In genomic region chr12:113396828-113397496, GRCh38 we compare ENCODE assay signal across 30 cellular contexts. TPM values are rescaled to one million over a fixed set of nuclear protein-coding genes. Genes with fewer than 3 reads are reported as not detected.
DNase-seq lines count a peak whose midpoint lies in the region; ATAC-seq, FAIRE-seq and TF ChIP-seq lines count a peak whose summit lies in the region.
"Had no signal": no experiment of that assay in that cellular context is flagged by ENCODE, and none has a peak within 500 bp of the region (broad histone marks: within the 10 kb centered on the region; RNA-seq: fewer than 3 reads in every experiment).

No MANE protein-coding gene starts in this region.

- POLR2A ChIA-PET in H1 (lab: Charles Lee; ENCODE audit: partially characterized antibody), result interaction anchor here (1.0 kb wide), 1 partner anchor 12 kb away, joined by 3 read pairs; no protein-coding TSS in a partner anchor
- POLR2A ChIA-PET in CD4-positive, alpha-beta memory T cell (lab: Charles Lee; ENCODE audit: partially characterized antibody), result no interaction called here

- no peak for TF ChIP-seq RAD21 in H1 (IDR thresholded peaks at IDR 0.05 in 1 of 2, conservative IDR thresholded peaks at IDR 0.05 in 1 of 2; ENCODE audit: low read depth in 2 of 2, low read length in 2 of 2)

- peaks cover 2% of the 10 kb centered on the region in 2 donors for H3K27me3 Mint-ChIP-seq in CD4-positive, alpha-beta memory T cell
- H3K27me3 Mint-ChIP-seq: activated naive CD8-positive, alpha-beta T cell treated with anti-CD3 and anti-CD28 coated beads for 36 hours; stimulated activated naive CD8-positive, alpha-beta T cell treated with anti-CD3 and anti-CD28 coated beads, Interleukin-15, Interleukin-2, amounts not matched to agents 100 ng/mL and 50 ng/mL, for 24 hours had no signal

- no peak overlapping the region for H2BK5ac ChIP-seq in H1 (ENCODE audit: low read depth, low read length)

- H3K14ac ChIP-seq in H1 (ENCODE audit: insufficient read length), result no peak overlapping the region

- peaks cover 0 to 2% (median 0%) of the 10 kb centered on the region in 8 donors for H3K9me3 Mint-ChIP-seq in CD4-positive, alpha-beta memory T cell
- H3K9me3 Mint-ChIP-seq: activated naive CD8-positive, alpha-beta T cell treated with anti-CD3 and anti-CD28 coated beads for 36 hours; stimulated activated naive CD8-positive, alpha-beta T cell treated with anti-CD3 and anti-CD28 coated beads, Interleukin-15, Interleukin-2, amounts not matched to agents 100 ng/mL and 50 ng/mL, for 24 hours had no signal

- no peak overlapping the region for H4K8ac ChIP-seq in H1 (ENCODE audit: extremely low read depth, insufficient read depth, low read length)

- no peaks in the 10 kb centered on the region for H3K79me1 ChIP-seq in H1 (ENCODE audit: low read depth, low read length)

- no peak overlapping the region for H3K4ac ChIP-seq in H1 (replicated peaks; ENCODE audit: insufficient read length, low read depth, low read length)

- no peaks in the 10 kb centered on the region for H3K79me2 ChIP-seq in H1 (ENCODE audit: control insufficient read depth in 1 of 2, insufficient read depth in 2 of 2, low read length in 2 of 2)

- no peaks in the 10 kb centered on the region for H3K36me3 Mint-ChIP-seq in CD4-positive, alpha-beta memory T cell
- H3K36me3 Mint-ChIP-seq: activated naive CD8-positive, alpha-beta T cell treated with anti-CD3 and anti-CD28 coated beads for 36 hours had no signal

- no peak overlapping the region for H2BK12ac ChIP-seq in H1 (ENCODE audit: low read depth, low read length)

- H3K23ac ChIP-seq in H1 (ENCODE audit: insufficient read length), result no peak overlapping the region

- H2BK15ac ChIP-seq in H1 (ENCODE audit: low read length), result peak overlapping the region; percentile 81; the same call in 1 of the 2 replicates

- no peak overlapping the region for H2AK5ac ChIP-seq in H1 (ENCODE audit: low read depth, low read length)

- H3K4me1 ChIP-seq in H1 (replicated peaks in 1 of 4; ENCODE audit: control insufficient read depth in 3 of 4, insufficient read depth in 4 of 4, low read length in 3 of 4), result peaks cover 0 to 3% (median 1%) of the 10 kb centered on the region in 4 experiments; a peak in 1 of 7 replicates
- H3K4me1 ChIP-seq in CD4-positive, alpha-beta memory T cell (ENCODE audit: insufficient read depth, low read length), result no peaks in the 10 kb centered on the region
- H3K4me1 ChIP-seq: lower lobe of right lung, tibial artery had no signal

- ATAC-seq in GM18517 (IDR thresholded peaks at IDR 0.05; ENCODE audit: unreplicated experiment), result no peak
- ATAC-seq: lower lobe of right lung had no signal

- no peak overlapping the region for H2BK20ac ChIP-seq in H1 (ENCODE audit: low read length)

- no peak for FAIRE-seq in H1 (lab: Jason Lieb, UNC)
- FAIRE-seq: GM19239, HTR-8/SVneo, kidney had no signal

- DNase-seq in NCI-H1417 (lab: John Stamatoyannopoulos, UW) (peak in 2 of 3 experiments; percentile 30 to 47), NCI-H1417 treated with DMSO at 0.1 percent for 48 hours (lab: John Stamatoyannopoulos, UW) (no peak), H1 (ENCODE audit: low read depth in 1 of 2, low spot score in 2 of 2) (no peak), midbrain (lab: John Stamatoyannopoulos, UW) (peak; percentile 34), NCI-H2196 (lab: John Stamatoyannopoulos, UW; ENCODE audit: unreplicated experiment) (no peak)
- no peak for DNase-seq in CD4-positive, alpha-beta memory T cell
- DNase-seq: activated naive CD8-positive, alpha-beta T cell treated with anti-CD3 and anti-CD28 coated beads for 36 hours; activated T-cell treated with anti-CD3 and anti-CD28 coated beads for 4 hours; central memory CD4-positive, alpha-beta T cell; DMS53; HCEC 1CT; KBM-7; kidney; lower lobe of right lung; NCI-H1105 treated with DMSO at 0.1 percent for 48 hours; NCI-H2081; NCI-H446; tibial artery had no signal

- no peak overlapping the region for H4K5ac ChIP-seq in H1 (ENCODE audit: insufficient read length, low read depth, low read length)

- H3K9ac ChIP-seq in H1 (replicated peaks in 1 of 4; ENCODE audit: extremely low read depth in 1 of 4, low read depth in 3 of 4, low read length in 3 of 4), result no peak overlapping the region

- H3K27ac Mint-ChIP-seq in CD4-positive, alpha-beta memory T cell, result no peak overlapping the region
- H3K27ac Mint-ChIP-seq: activated naive CD8-positive, alpha-beta T cell treated with anti-CD3 and anti-CD28 coated beads for 36 hours; stimulated activated naive CD8-positive, alpha-beta T cell treated with anti-CD3 and anti-CD28 coated beads, Interleukin-15, Interleukin-2, amounts not matched to agents 100 ng/mL and 50 ng/mL, for 24 hours had no signal

- no peak overlapping the region for H3K18ac ChIP-seq in H1 (ENCODE audit: extremely low read depth, low read length)

- intact Hi-C loops in CD4-positive, alpha-beta memory T cell (cut with micrococcal nuclease), result no loop called here

- H4K20me1 ChIP-seq in H1 (replicated peaks in 1 of 2; ENCODE audit: control insufficient read depth in 1 of 2, insufficient read depth in 2 of 2, low read length in 2 of 2), result peaks cover 0 to 1% of the 10 kb centered on the region in 2 experiments

- H3K9me3 ChIP-seq in H1 (ENCODE audit: insufficient read depth in 2 of 2, low read depth in 1 of 2, low read length in 1 of 2), result no peaks in the 10 kb centered on the region
- H3K9me3 ChIP-seq in CD4-positive, alpha-beta memory T cell (ENCODE audit: control insufficient read depth in 1 of 2, low read length in 2 of 2), result no peaks in the 10 kb centered on the region
- H3K9me3 ChIP-seq: lower lobe of right lung, tibial artery had no signal

- no peaks in the 10 kb centered on the region for H3K27me3 ChIP-seq in H1 (replicated peaks in 1 of 4; ENCODE audit: control insufficient read depth in 3 of 4, extremely low read depth in 1 of 4, insufficient read depth in 3 of 4, low read length in 3 of 4)
- H3K27me3 ChIP-seq in CD4-positive, alpha-beta memory T cell (ENCODE audit: insufficient read depth, low read length), result no peaks in the 10 kb centered on the region

- no peak overlapping the region for H2BK120ac ChIP-seq in H1 (replicated peaks; ENCODE audit: low read depth, low read length)

- H3K4me2 ChIP-seq in H1 (ENCODE audit: insufficient read depth in 1 of 2, low read depth in 2 of 2, low read length in 2 of 2), result no peak overlapping the region

- H3K4me1 Mint-ChIP-seq in CD4-positive, alpha-beta memory T cell, result no peaks in the 10 kb centered on the region
- H3K4me1 Mint-ChIP-seq: activated naive CD8-positive, alpha-beta T cell treated with anti-CD3 and anti-CD28 coated beads for 36 hours had no signal

- no peaks in the 10 kb centered on the region for H3K36me3 ChIP-seq in H1 (ENCODE audit: control insufficient read depth in 2 of 4, insufficient read depth in 4 of 4, low read length in 3 of 4)
- H3K36me3 ChIP-seq in CD4-positive, alpha-beta memory T cell (ENCODE audit: insufficient read depth, low read length), result no peaks in the 10 kb centered on the region
- H3K36me3 ChIP-seq: lower lobe of right lung had no signal

- no peak overlapping the region for H2AFZ ChIP-seq in H1 (ENCODE audit: low read length)

- 0 out of 2 replicates have a peak, but pooled peaks cover 1% of the 10 kb centered on the region for H3K23me2 ChIP-seq in H1 (ENCODE audit: low read depth, low read length)

- no peak for TF ChIP-seq CTCF in H1 (IDR thresholded peaks at IDR 0.05; ENCODE audit: control extremely low read depth in 1 of 3, insufficient read depth in 1 of 3, low read depth in 1 of 3, low read length in 3 of 3)

- H3K56ac ChIP-seq in H1 (replicated peaks; ENCODE audit: insufficient read length, low read depth, low read length), result no peak overlapping the region

- TF ChIP-seq POLR2A in H1 (IDR thresholded peaks at IDR 0.05; ENCODE audit: control extremely low read depth in 1 of 2, low read depth in 2 of 2, low read length in 2 of 2), result no peak

- H3K27ac ChIP-seq in H1 (ENCODE audit: low read depth, low read length) (no peak overlapping the region; the same call in 1 of the 2 replicates), temporal lobe (ENCODE audit: low read depth, low read length) (peak overlapping the region; percentile 10)
- no peak overlapping the region for H3K27ac ChIP-seq in CD4-positive, alpha-beta memory T cell (ENCODE audit: low read depth, low read length)
- H3K27ac ChIP-seq: 22Rv1, lower lobe of right lung, RWPE1, tibial artery had no signal

- no peak overlapping the region for H3K4me3 Mint-ChIP-seq in CD4-positive, alpha-beta memory T cell
- H3K4me3 Mint-ChIP-seq: activated naive CD8-positive, alpha-beta T cell treated with anti-CD3 and anti-CD28 coated beads for 36 hours; stimulated activated naive CD8-positive, alpha-beta T cell treated with anti-CD3 and anti-CD28 coated beads, Interleukin-15, Interleukin-2, amounts not matched to agents 100 ng/mL and 50 ng/mL, for 24 hours had no signal

- no peak overlapping the region for H3K4me3 ChIP-seq in H1 (ENCODE audit: extremely low read depth in 1 of 4, insufficient read depth in 2 of 4, low read depth in 3 of 4, low read length in 4 of 4)
- H3K4me3 ChIP-seq in CD4-positive, alpha-beta memory T cell (ENCODE audit: low read length in 2 of 2), result no peak overlapping the region
- H3K4me3 ChIP-seq: lower lobe of right lung, tibial artery had no signal

- TF ChIP-seq EP300 in H1 (IDR thresholded peaks at IDR 0.05; ENCODE audit: borderline replicate concordance in 1 of 2, low read depth in 2 of 2, low read length in 2 of 2), result no peak

- no peak overlapping the region for H4K91ac ChIP-seq in H1 (replicated peaks; ENCODE audit: insufficient read length, low read length)

- 82% methylated on average over 9 of the region's 16 CpGs; no CpG with 5 or more reads in 1 of the 2 experiments for WGBS in H1 (ENCODE audit: extremely low coverage in 1 of 2, insufficient coverage in 1 of 2, insufficient read length in 1 of 2, insufficient replicate concordance in 2 of 2, low coverage in 1 of 2, low lambda C conversion rate in 2 of 2, missing lambda C conversion rate in 1 of 2), 2 experiments

- CTCF ChIA-PET in H1 (lab: Charles Lee; ENCODE audit: partially characterized antibody), result interaction anchor here (1.7 kb wide), 1 partner anchor 82 kb away, joined by 3 read pairs; no protein-coding TSS in a partner anchor
- CTCF ChIA-PET in CD4-positive, alpha-beta memory T cell (lab: Charles Lee; ENCODE audit: partially characterized antibody), result interaction anchor here (0.5 kb wide), 1 partner anchor 200 kb away, joined by 3 read pairs; no protein-coding TSS in a partner anchor

RNA-seq across cellular contexts. Expression of gene SDS, which starts 6.7 kb away (rescaled TPM):
- total RNA-seq in H1 (2021; fragmentation: NEBNext Ultra II Directional; extraction: Animal tissue kit (Norgen Biotek cat#: 25700)), result not detected in 2 replicates
- polyA plus RNA-seq in H1 (2011; rRNA removed), result 0.21 and 0.38 TPM in 2 replicates
- 0.45 TPM for polyA plus RNA-seq in H1 (2011; cell fraction: cytosol; rRNA removed)
- 0.31 TPM for polyA plus RNA-seq in H1 (2011; cell fraction: nucleus; rRNA removed)
- 0.13 to 0.24 TPM in 2 of 4 replicates, not detected in the others for polyA plus RNA-seq in H1 (2012, experiment 1 of 2)
- not detected for polyA plus RNA-seq in H1 (2012, experiment 2 of 2)
- not detected for polyA plus RNA-seq in H1 (2013, experiment 1 of 2)
- polyA plus RNA-seq in H1 (2013, experiment 2 of 2), result 0.06 TPM
- not detected in 2 replicates for polyA minus RNA-seq in H1 (2011; rRNA and poly(A)+ RNA removed)
- not detected for polyA minus RNA-seq in H1 (2011; cell fraction: cytosol; rRNA and poly(A)+ RNA removed)
- polyA minus RNA-seq in H1 (2011; cell fraction: nucleus; rRNA and poly(A)+ RNA removed), result not detected
- not detected for total RNA-seq in temporal lobe
- total RNA-seq in CD4-positive, alpha-beta memory T cell, result 1 to 10 TPM; 1.4 to 1.5 TPM
- polyA plus RNA-seq in CD4-positive, alpha-beta memory T cell, result not detected
- total RNA-seq: activated naive CD8-positive, alpha-beta T cell treated with anti-CD3 and anti-CD28 coated beads for 36 hours; dermis microvascular lymphatic vessel endothelial cell; fibroblast of lung; glomerular endothelial cell; MCF 10A; T-helper 2 cell treated with Interferon-gamma antibody and Interleukin-4, amounts not matched to agents 100 ng/mL and 5 ng/mL, for 36 hours had no signal
- polyA plus RNA-seq: fibroblast of lung had no signal

RNA-seq across cellular contexts. Expression of gene SDSL, which starts 25.2 kb away (rescaled TPM):
- 0.69 TPM in 1 of 2 replicates, not detected in the other for total RNA-seq in H1 (2021; fragmentation: NEBNext Ultra II Directional; extraction: Animal tissue kit (Norgen Biotek cat#: 25700))
- polyA plus RNA-seq in H1 (2011; rRNA removed), result 1.3 and 1.7 TPM in 2 replicates
- 1.5 TPM for polyA plus RNA-seq in H1 (2011; cell fraction: cytosol; rRNA removed)
- polyA plus RNA-seq in H1 (2011; cell fraction: nucleus; rRNA removed), result 1.5 TPM
- polyA plus RNA-seq in H1 (2012, experiment 1 of 2), result 0.42 to 0.74 TPM (median 0.53 TPM) in 3 of 4 replicates, not detected in the other
- 0.42 TPM for polyA plus RNA-seq in H1 (2012, experiment 2 of 2)
- polyA plus RNA-seq in H1 (2013, experiment 1 of 2), result 0.28 TPM
- 0.15 TPM for polyA plus RNA-seq in H1 (2013, experiment 2 of 2)
- 0.27 TPM in 1 of 2 replicates, not detected in the other for polyA minus RNA-seq in H1 (2011; rRNA and poly(A)+ RNA removed)
- polyA minus RNA-seq in H1 (2011; cell fraction: cytosol; rRNA and poly(A)+ RNA removed), result not detected
- not detected for polyA minus RNA-seq in H1 (2011; cell fraction: nucleus; rRNA and poly(A)+ RNA removed)
- total RNA-seq in temporal lobe, result 1.5 TPM
- 1 to 10 TPM in 1 of 2 experiments, under 1 TPM in 1; 0.67 to 1.1 TPM for total RNA-seq in CD4-positive, alpha-beta memory T cell
- not detected for polyA plus RNA-seq in CD4-positive, alpha-beta memory T cell

RNA-seq across cellular contexts. Expression of gene PLBD2, which starts 38.6 kb away (rescaled TPM):
- total RNA-seq in H1 (2021; fragmentation: NEBNext Ultra II Directional; extraction: Animal tissue kit (Norgen Biotek cat#: 25700)), result 33.1 and 33.5 TPM in 2 replicates
- polyA plus RNA-seq in H1 (2011; rRNA removed), result 16.8 and 25.6 TPM in 2 replicates
- 15.6 TPM for polyA plus RNA-seq in H1 (2011; cell fraction: cytosol; rRNA removed)
- polyA plus RNA-seq in H1 (2011; cell fraction: nucleus; rRNA removed), result 21.4 TPM
- polyA plus RNA-seq in H1 (2012, experiment 1 of 2), result 27.5 to 34.4 TPM (median 29.7 TPM) in 4 replicates
- 22.2 TPM for polyA plus RNA-seq in H1 (2012, experiment 2 of 2)
- polyA plus RNA-seq in H1 (2013, experiment 1 of 2), result 83.3 TPM
- 83.3 TPM for polyA plus RNA-seq in H1 (2013, experiment 2 of 2)
- 15.8 and 22.1 TPM in 2 replicates for polyA minus RNA-seq in H1 (2011; rRNA and poly(A)+ RNA removed)
- 25.1 TPM for polyA minus RNA-seq in H1 (2011; cell fraction: cytosol; rRNA and poly(A)+ RNA removed)
- polyA minus RNA-seq in H1 (2011; cell fraction: nucleus; rRNA and poly(A)+ RNA removed), result 12.2 TPM
- total RNA-seq in temporal lobe, result 11.3 TPM
- 10 to 100 TPM; 15.6 to 18.4 TPM for total RNA-seq in CD4-positive, alpha-beta memory T cell
- polyA plus RNA-seq in CD4-positive, alpha-beta memory T cell, result 10 to 100 TPM in 1 of 2 donors, 1 to 10 TPM in 1; 2.2 to 10.7 TPM

Comparison
In these comparisons a context has a peak if more than half of its experiments do, and no peak if none do; other contexts are left out.
1. DNase-seq: peak in NCI-H1417 (2 of 3) and midbrain (single experiment); none in NCI-H1417 treated with DMSO at 0.1 percent for 48 hours (single experiment), H1 (0 of 2), NCI-H2196 (single experiment) and CD4-positive, alpha-beta memory T cell (0 of 5).